Comparison of ENCODE assay signal across 28 cellular contexts in genomic region chr4:132498215-132498614, GRCh38.
"Had no signal": no experiment of that assay in that cellular context is flagged by ENCODE, and none has a peak within 500 bp of the region (broad histone marks: within the 10 kb centered on the region; RNA-seq: fewer than 3 reads in every experiment).

No MANE protein-coding gene starts in this region.

- H3K4me1 Mint-ChIP-seq: mesothelial cell of epicardium, naive B cell had no signal

- DNase-seq: colonic mucosa; cortex of kidney; effector CD8-positive, alpha-beta T cell; effector memory CD8-positive, alpha-beta T cell; endodermal cell; erythroblast; esophagus squamous epithelium; foreskin fibroblast; foreskin melanocyte; gastrocnemius medialis; glutamatergic neuron; head of caudate nucleus; heart right ventricle; hippocampal formation; left cardiac atrium; left lung; left ventricle myocardium superior; lower lobe of right lung; mesenchymal stem cell; mucosa of descending colon; naive B cell had no signal

- H3K27me3 Mint-ChIP-seq: dendritic cell treated with granulocyte-macrophage colony-stimulating factor and Interleukin-4, amounts not matched to agents 40 ng/mL and 50 ng/mL, for 4 days; effector memory CD8-positive, alpha-beta T cell; naive B cell had no signal

- H3K36me3 ChIP-seq: colonic mucosa, esophagus squamous epithelium, gastrocnemius medialis, heart right ventricle, left lung, lower lobe of right lung had no signal

- H3K9me3 ChIP-seq: colonic mucosa, esophagus squamous epithelium, gastrocnemius medialis, heart right ventricle, left lung, lower lobe of right lung, mucosa of descending colon had no signal

- H3K4me3 ChIP-seq: colonic mucosa, esophagus squamous epithelium, gastrocnemius medialis, heart right ventricle, left lung, lower lobe of right lung, mucosa of descending colon had no signal

- H3K36me3 Mint-ChIP-seq: mesothelial cell of epicardium, naive B cell had no signal

- H3K27ac ChIP-seq: colonic mucosa, epithelial cell of prostate, esophagus squamous epithelium, gastrocnemius medialis, heart right ventricle, left lung, lower lobe of right lung had no signal

- H3K4me3 Mint-ChIP-seq: dendritic cell treated with granulocyte-macrophage colony-stimulating factor and Interleukin-4, amounts not matched to agents 40 ng/mL and 50 ng/mL, for 4 days; effector memory CD8-positive, alpha-beta T cell; endodermal cell; mesothelial cell of epicardium had no signal

- FAIRE-seq: endometrium, islet of Langerhans, keratinocyte had no signal

- H3K9me3 Mint-ChIP-seq: dendritic cell treated with granulocyte-macrophage colony-stimulating factor and Interleukin-4, amounts not matched to agents 40 ng/mL and 50 ng/mL, for 4 days; endodermal cell; mesothelial cell of epicardium had no signal

- ATAC-seq: effector memory CD8-positive, alpha-beta T cell; esophagus mucosa; gastrocnemius medialis; heart right ventricle; left cardiac atrium; left lung; left ventricle myocardium superior; lower lobe of right lung; mucosa of descending colon had no signal

- H3K4me1 ChIP-seq: colonic mucosa, esophagus squamous epithelium, gastrocnemius medialis, heart right ventricle, left lung, lower lobe of right lung had no signal

- H3K27me3 ChIP-seq: colonic mucosa, esophagus squamous epithelium, gastrocnemius medialis, heart right ventricle, left lung had no signal

- H3K27ac Mint-ChIP-seq: dendritic cell treated with granulocyte-macrophage colony-stimulating factor and Interleukin-4, amounts not matched to agents 40 ng/mL and 50 ng/mL, for 4 days; effector memory CD8-positive, alpha-beta T cell; endodermal cell; mesothelial cell of epicardium; naive B cell had no signal
